15 cellular contexts compared by ENCODE assay signal in the genomic region with DNA sequence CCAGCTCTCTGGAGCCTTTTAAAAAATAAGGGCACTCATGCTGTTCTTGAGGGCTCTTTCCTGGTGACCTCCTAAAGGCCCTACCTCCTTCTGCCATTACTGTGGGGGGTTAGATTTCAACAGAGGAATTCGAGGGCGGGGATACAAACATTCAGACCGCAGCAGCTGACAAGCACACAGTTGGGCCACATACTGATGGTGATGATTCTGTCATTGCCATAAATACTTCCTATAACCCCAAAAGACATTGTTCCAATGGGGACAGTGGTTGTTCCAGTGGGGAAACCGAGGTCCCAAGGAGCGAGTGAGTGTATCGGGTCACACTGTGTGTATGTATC.
"Had no signal": no experiment of that assay in that cellular context is flagged by ENCODE, and none has a peak within 500 bp of the region (broad histone marks: within the 10 kb centered on the region; RNA-seq: fewer than 3 reads in every experiment).

No MANE protein-coding gene starts in this region.

- H3K4me1 ChIP-seq: body of pancreas, colonic mucosa had no signal

- H3K27me3 ChIP-seq: body of pancreas, colonic mucosa, esophagus squamous epithelium had no signal

- H3K4me3 ChIP-seq: body of pancreas, colonic mucosa, esophagus squamous epithelium had no signal

- H3K27me3 Mint-ChIP-seq: activated naive CD8-positive, alpha-beta T cell; naive B cell; progenitor cell of endocrine pancreas; stimulated activated naive CD8-positive, alpha-beta T cell treated with anti-CD3 and anti-CD28 coated beads, Interleukin-15, amount 100 ng/mL, for 72 hours; type B pancreatic cell had no signal

- DNase-seq: activated CD4-positive, CD25-positive, alpha-beta regulatory T cell treated with anti-CD3 and anti-CD28 coated beads, Interleukin-2, amount 50 U/mL, for 72 hours; activated gamma-delta T cell; amniotic stem cell; body of pancreas; central memory CD4-positive, alpha-beta T cell; colonic mucosa; esophagus squamous epithelium; naive B cell; right cardiac atrium; small intestine; stimulated activated naive CD8-positive, alpha-beta T cell treated with anti-CD3 and anti-CD28 coated beads, Interleukin-15, amount 100 ng/mL, for 72 hours; T-helper 9 cell had no signal

- H3K36me3 ChIP-seq: colonic mucosa had no signal

- ATAC-seq: body of pancreas, right cardiac atrium had no signal

- H3K27ac Mint-ChIP-seq: progenitor cell of endocrine pancreas had no signal

- H3K27ac ChIP-seq: body of pancreas, colonic mucosa, esophagus squamous epithelium had no signal

- H3K9me3 Mint-ChIP-seq: naive B cell; stimulated activated naive CD8-positive, alpha-beta T cell treated with anti-CD3 and anti-CD28 coated beads, Interleukin-15, amount 100 ng/mL, for 72 hours; type B pancreatic cell had no signal

- H3K4me3 Mint-ChIP-seq: activated naive CD8-positive, alpha-beta T cell; stimulated activated naive CD8-positive, alpha-beta T cell treated with anti-CD3 and anti-CD28 coated beads, Interleukin-15, amount 100 ng/mL, for 72 hours; type B pancreatic cell had no signal

- H3K9me3 ChIP-seq: body of pancreas, colonic mucosa, esophagus squamous epithelium had no signal
